Comparison of ENCODE assay signal across 2 cellular contexts in genomic region chr5:95969055-95969454, GRCh38.
TF ChIP-seq lines count a peak whose summit lies in the region.

No MANE protein-coding gene starts in this region.

TF ChIP-seq in IMR-90, 13 proteins besides CTCF, POLR2A, EP300 and RAD21:
- TF ChIP-seq RCOR1 (IDR thresholded peaks at IDR 0.05; ENCODE audit: insufficient replicate concordance, low read length) = no peak
TF ChIP-seq in IMR-90: peak in this region for 0.

TF ChIP-seq in HepG2, 621 proteins besides CTCF, POLR2A, EP300 and RAD21:
- TF ChIP-seq HCFC1 (IDR thresholded peaks at IDR 0.05; ENCODE audit: low read depth, low read length) = no peak
- TF ChIP-seq ZZZ3 (CRISPR knock-in tag; IDR thresholded peaks at IDR 0.05; ENCODE audit: borderline replicate concordance) = no peak
- TF ChIP-seq SOX13 (IDR thresholded peaks at IDR 0.05) = no peak
- peak in 1 of 2 experiments; percentile 11; a peak in 1 of 4 replicates for TF ChIP-seq SOX13 (CRISPR knock-in tag; conservative IDR thresholded peaks at IDR 0.05 in 1 of 2, IDR thresholded peaks at IDR 0.05 in 1 of 2)
- peak; percentile 95 for TF ChIP-seq HOMEZ (CRISPR knock-in tag; IDR thresholded peaks at IDR 0.05; ENCODE audit: low read depth)
- TF ChIP-seq SRY (CRISPR knock-in tag; IDR thresholded peaks at IDR 0.05) = no peak
- 0 out of 2 replicates have a peak, but pooled peaks have one; percentile 23 for TF ChIP-seq ARID5B (CRISPR knock-in tag; IDR thresholded peaks at IDR 0.05)
- TF ChIP-seq ELF3 (CRISPR knock-in tag; IDR thresholded peaks at IDR 0.05) = peak; percentile 61; the same call in 1 of the 2 replicates
- no peak for TF ChIP-seq TBX2 (CRISPR knock-in tag; IDR thresholded peaks at IDR 0.05; ENCODE audit: borderline replicate concordance)
- TF ChIP-seq HNF4A (CRISPR knock-in tag; IDR thresholded peaks at IDR 0.05) = 0 out of 2 replicates have a peak, but pooled peaks have one; percentile 17
- peak; percentile 48; the same call in 1 of the 2 replicates for TF ChIP-seq ETV5 (CRISPR knock-in tag; IDR thresholded peaks at IDR 0.05; ENCODE audit: borderline replicate concordance)
- TF ChIP-seq ZBTB20 (CRISPR knock-in tag; IDR thresholded peaks at IDR 0.05; ENCODE audit: borderline replicate concordance, low read depth) = peak; percentile 62; the same call in 1 of the 2 replicates
- 0 out of 2 replicates have a peak, but pooled peaks have one; percentile 4 for TF ChIP-seq CEBPG (CRISPR knock-in tag; IDR thresholded peaks at IDR 0.05)
- TF ChIP-seq NCOR1 (IDR thresholded peaks at IDR 0.05; ENCODE audit: borderline replicate concordance, low read length) = peak; percentile 14; the same call in 1 of the 2 replicates
- TF ChIP-seq NCOA2 (CRISPR knock-in tag; IDR thresholded peaks at IDR 0.05) = peak; percentile 13; the same call in 1 of the 2 replicates
- peak; percentile 72; the same call in 1 of the 2 replicates for TF ChIP-seq ZNF644 (CRISPR knock-in tag; IDR thresholded peaks at IDR 0.05; ENCODE audit: low read depth)
- 0 out of 2 replicates have a peak, but pooled peaks have one; percentile 14 for TF ChIP-seq RCOR2 (CRISPR knock-in tag; IDR thresholded peaks at IDR 0.05)
- TF ChIP-seq EHMT2 (IDR thresholded peaks at IDR 0.05; ENCODE audit: borderline replicate concordance, low read depth, low read length) = peak; percentile 38; the same call in 1 of the 2 replicates
